20 cellular contexts compared by ENCODE assay signal in genomic region chr4:38699112-38699511, GRCh38. TPM values are rescaled to one million over a fixed set of nuclear protein-coding genes. Genes with fewer than 3 reads are reported as not detected.
DNase-seq lines count a peak whose midpoint lies in the region; ATAC-seq and TF ChIP-seq lines count a peak whose summit lies in the region.
"Had no signal": no experiment of that assay in that cellular context is flagged by ENCODE, and none has a peak within 500 bp of the region (broad histone marks: within the 10 kb centered on the region; RNA-seq: fewer than 3 reads in every experiment).

No MANE protein-coding gene starts in this region.

- no peaks in the 10 kb centered on the region for H3K79me2 ChIP-seq in GM23338 (replicated peaks; ENCODE audit: insufficient read depth)
- no peaks in the 10 kb centered on the region for H3K79me2 ChIP-seq in PC-3 (ENCODE audit: low read length)

- ATAC-seq in activated naive CD8-positive, alpha-beta T cell treated with anti-CD3 and anti-CD28 coated beads, Interleukin-2, amount 50 U/mL, for 24 hours: no peak
- ATAC-seq in GM23338 (no peak), memory B cell (ENCODE audit: low read depth) (no peak), PC-3 (no peak)
- ATAC-seq in stimulated activated effector memory CD8-positive, alpha-beta T cell treated with anti-CD3 and anti-CD28 coated beads, Interleukin-12 subunit alpha, Interleukin-12 subunit beta, amount 100 ng/mL, for 72 hours: no peak
- ATAC-seq: Right ventricle myocardium inferior, SK-N-SH treated with all-trans-retinoic acid at 6 μM for 48 hours had no signal

- no peak overlapping the region for H3K27ac ChIP-seq in GM23338 (ENCODE audit: low read depth)
- no peak overlapping the region for H3K27ac ChIP-seq in PC-3 (ENCODE audit: low read length)
- H3K27ac ChIP-seq: KMS-11, SJCRH30 had no signal

- H3K9me2 ChIP-seq in GM23338 (ENCODE audit: insufficient read depth) (0 out of 2 replicates have a peak, but pooled peaks cover under 1% of the 10 kb centered on the region), PC-3 (replicated peaks; ENCODE audit: low read length) (no peaks in the 10 kb centered on the region)

- H3K4me3 Mint-ChIP-seq in activated naive CD8-positive, alpha-beta T cell: no peak overlapping the region
- no peak overlapping the region for H3K4me3 Mint-ChIP-seq in activated naive CD8-positive, alpha-beta T cell treated with anti-CD3 and anti-CD28 coated beads, Interleukin-2, amount 50 U/mL, for 24 hours
- H3K4me3 Mint-ChIP-seq in GM23338 (no peak overlapping the region), memory B cell (no peak overlapping the region)
- H3K4me3 Mint-ChIP-seq in stimulated activated effector memory CD8-positive, alpha-beta T cell treated with anti-CD3 and anti-CD28 coated beads, Interleukin-12 subunit alpha, Interleukin-12 subunit beta, amount 100 ng/mL, for 72 hours: no peak overlapping the region

- H3K4me2 ChIP-seq in GM23338 (no peak overlapping the region), PC-3 (ENCODE audit: low read length) (no peak overlapping the region)
- H3K4me2 ChIP-seq: KMS-11 had no signal

- no peaks in the 10 kb centered on the region for H3K9me3 ChIP-seq in PC-3 (ENCODE audit: low read length)
- H3K9me3 ChIP-seq: SJCRH30 had no signal

- CTCF ChIA-PET in PC-3 (lab: Charles Lee): no interaction called here

- H3K36me3 ChIP-seq in GM23338 (ENCODE audit: insufficient read depth) (peaks cover 17% of the 10 kb centered on the region), PC-3 (ENCODE audit: low read depth, low read length) (peaks cover 38% of the 10 kb centered on the region)

- no peaks in the 10 kb centered on the region for H3K9me3 Mint-ChIP-seq in activated naive CD8-positive, alpha-beta T cell (ENCODE audit: low read depth)
- H3K9me3 Mint-ChIP-seq in activated naive CD8-positive, alpha-beta T cell treated with anti-CD3 and anti-CD28 coated beads, Interleukin-2, amount 50 U/mL, for 24 hours: no peaks in the 10 kb centered on the region
- no peaks in the 10 kb centered on the region for H3K9me3 Mint-ChIP-seq in GM23338
- H3K9me3 Mint-ChIP-seq in memory B cell: no peaks in the 10 kb centered on the region
- no peaks in the 10 kb centered on the region for H3K9me3 Mint-ChIP-seq in stimulated activated effector memory CD8-positive, alpha-beta T cell treated with anti-CD3 and anti-CD28 coated beads, Interleukin-12 subunit alpha, Interleukin-12 subunit beta, amount 100 ng/mL, for 72 hours

- POLR2A ChIA-PET in PC-3 (lab: Charles Lee; ENCODE audit: unreplicated experiment): no interaction called here

- peak overlapping the region; percentile 64 for H3K27ac Mint-ChIP-seq in activated naive CD8-positive, alpha-beta T cell
- H3K27ac Mint-ChIP-seq in activated naive CD8-positive, alpha-beta T cell treated with anti-CD3 and anti-CD28 coated beads, Interleukin-2, amount 50 U/mL, for 24 hours: no peak overlapping the region
- peak overlapping the region; percentile 35; the same call in 1 of the 2 replicates for H3K27ac Mint-ChIP-seq in GM23338
- peak overlapping the region; percentile 74 for H3K27ac Mint-ChIP-seq in memory B cell
- peak overlapping the region; percentile 17 for H3K27ac Mint-ChIP-seq in stimulated activated effector memory CD8-positive, alpha-beta T cell treated with anti-CD3 and anti-CD28 coated beads, Interleukin-12 subunit alpha, Interleukin-12 subunit beta, amount 100 ng/mL, for 72 hours

- peaks cover 13% of the 10 kb centered on the region for H3K36me3 Mint-ChIP-seq in activated naive CD8-positive, alpha-beta T cell
- peaks cover 19% of the 10 kb centered on the region for H3K36me3 Mint-ChIP-seq in activated naive CD8-positive, alpha-beta T cell treated with anti-CD3 and anti-CD28 coated beads, Interleukin-2, amount 50 U/mL, for 24 hours (ENCODE audit: low read depth)
- H3K36me3 Mint-ChIP-seq in GM23338 (ENCODE audit: low read depth): peaks cover 40% of the 10 kb centered on the region
- H3K36me3 Mint-ChIP-seq in memory B cell: peaks cover 23% of the 10 kb centered on the region
- H3K36me3 Mint-ChIP-seq in stimulated activated effector memory CD8-positive, alpha-beta T cell treated with anti-CD3 and anti-CD28 coated beads, Interleukin-12 subunit alpha, Interleukin-12 subunit beta, amount 100 ng/mL, for 72 hours: peaks cover 44% of the 10 kb centered on the region

- no peak for TF ChIP-seq CTCF in GM23338 (conservative IDR thresholded peaks at IDR 0.05; ENCODE audit: low read depth in 2 of 2)
- no peak for TF ChIP-seq CTCF in PC-3 (conservative IDR thresholded peaks at IDR 0.05; ENCODE audit: low read depth, low read length)

- H3K4me1 ChIP-seq in GM23338 (ENCODE audit: insufficient read depth) (peaks cover 49% of the 10 kb centered on the region), PC-3 (ENCODE audit: insufficient read depth, low read length) (no peaks in the 10 kb centered on the region)
- H3K4me1 ChIP-seq: SJCRH30 had no signal

- no TSS peak for BruUV-seq in PC-3 (replicated peaks; lab: Mats Ljungman, UMichigan)

- H3K4me1 Mint-ChIP-seq in activated naive CD8-positive, alpha-beta T cell (ENCODE audit: low read depth): peaks cover 8% of the 10 kb centered on the region
- H3K4me1 Mint-ChIP-seq in activated naive CD8-positive, alpha-beta T cell treated with anti-CD3 and anti-CD28 coated beads, Interleukin-2, amount 50 U/mL, for 24 hours: peaks cover 3% of the 10 kb centered on the region
- peaks cover 40% of the 10 kb centered on the region for H3K4me1 Mint-ChIP-seq in GM23338
- peaks cover 10% of the 10 kb centered on the region for H3K4me1 Mint-ChIP-seq in memory B cell
- peaks cover 11% of the 10 kb centered on the region for H3K4me1 Mint-ChIP-seq in stimulated activated effector memory CD8-positive, alpha-beta T cell treated with anti-CD3 and anti-CD28 coated beads, Interleukin-12 subunit alpha, Interleukin-12 subunit beta, amount 100 ng/mL, for 72 hours

- no peaks in the 10 kb centered on the region for H3F3A ChIP-seq in GM23338 (replicated peaks; ENCODE audit: low read depth)
- no peaks in the 10 kb centered on the region for H3F3A ChIP-seq in PC-3 (ENCODE audit: low read length, unreplicated experiment)

- DNase-seq in activated naive CD8-positive, alpha-beta T cell treated with anti-CD3 and anti-CD28 coated beads, Interleukin-2, amount 50 U/mL, for 24 hours: no peak
- DNase-seq in GM23338 (ENCODE audit: low spot score) (no peak), memory B cell (ENCODE audit: low spot score in 2 of 2) (no peak), PC-3 (no peak), ecto neural progenitor cell (ENCODE audit: low spot score) (no peak)
- DNase-seq in stimulated activated effector memory CD8-positive, alpha-beta T cell treated with anti-CD3 and anti-CD28 coated beads, Interleukin-12 subunit alpha, Interleukin-12 subunit beta, amount 100 ng/mL, for 72 hours (ENCODE audit: low spot score in 2 of 2): no peak
- DNase-seq: HCEC 1CT, IMR-90, NCI-H1048, NCI-H1417, NCI-H1694, NCI-H2029 treated with DMSO at 0.1 percent for 48 hours, NCI-H2227 treated with DMSO at 0.1 percent for 48 hours, NCI-H510A, NCI-H69, SJCRH30 had no signal

- intact Hi-C loops in PC-3 (cut with micrococcal nuclease): no loop called here

- H3K27me3 ChIP-seq in GM23338 (ENCODE audit: insufficient read depth) (no peaks in the 10 kb centered on the region), PC-3 (ENCODE audit: low read length) (no peaks in the 10 kb centered on the region)
- H3K27me3 ChIP-seq: SJCRH30 had no signal

- H3K4me3 ChIP-seq in GM23338 (no peak overlapping the region), PC-3 (ENCODE audit: low read length) (no peak overlapping the region)
- H3K4me3 ChIP-seq: SJCRH30 had no signal

- H2AFZ ChIP-seq in GM23338 (no peak overlapping the region), PC-3 (ENCODE audit: low read length) (no peak overlapping the region)

- H4K20me1 ChIP-seq in GM23338 (replicated peaks; ENCODE audit: insufficient read depth): no peaks in the 10 kb centered on the region
- H4K20me1 ChIP-seq in PC-3 (ENCODE audit: low read length): no peaks in the 10 kb centered on the region

- H3K27me3 Mint-ChIP-seq in activated naive CD8-positive, alpha-beta T cell: no peaks in the 10 kb centered on the region
- H3K27me3 Mint-ChIP-seq in activated naive CD8-positive, alpha-beta T cell treated with anti-CD3 and anti-CD28 coated beads, Interleukin-2, amount 50 U/mL, for 24 hours: no peaks in the 10 kb centered on the region
- H3K27me3 Mint-ChIP-seq in GM23338 (ENCODE audit: insufficient read depth, low read depth, poor library complexity) (peaks cover under 1% of the 10 kb centered on the region), memory B cell (no peaks in the 10 kb centered on the region)

- H3K9ac ChIP-seq in PC-3 (ENCODE audit: low read length): no peak overlapping the region
- H3K9ac ChIP-seq: KMS-11 had no signal

TF ChIP-seq in GM23338, 12 proteins besides CTCF, POLR2A, EP300 and RAD21 (continues in another document):
- TF ChIP-seq ZNF114 (CRISPR knock-in tag; IDR thresholded peaks at IDR 0.05) (no peak), STAT1 (IDR thresholded peaks at IDR 0.05; ENCODE audit: unreplicated experiment) (no peak), ZNF331 (CRISPR knock-in tag; IDR thresholded peaks at IDR 0.05; ENCODE audit: low read depth) (no peak)

RNA-seq across cellular contexts. Expression of gene KLF3, which starts 35.1 kb away (rescaled TPM):
- total RNA-seq in GM23338 (2014; rRNA removed; shearing (Covaris generic)): 16.5 and 19.2 TPM in 2 replicates
- 14.1 and 15.0 TPM in 2 replicates for polyA plus RNA-seq in GM23338 (2016; fragmentation: Nextera tagmentation; extraction: Ambion mirVana)
- total RNA-seq in PC-3 (2014; rRNA removed): 12.4 and 14.6 TPM in 2 replicates
